Comparison of ENCODE assay signal across 8 cellular contexts in genomic region chr17:1627987-1628855, GRCh38. TPM values are rescaled to one million over a fixed set of nuclear protein-coding genes. Genes with fewer than 3 reads are reported as not detected.
DNase-seq lines count a peak whose midpoint lies in the region; ATAC-seq, FAIRE-seq and TF ChIP-seq lines count a peak whose summit lies in the region.

Gene SLC43A2, minus strand, starts transcription at chr17:1628834. Its CDS starts 960 bp downstream, at chr17:1627874.

- no peaks in the 10 kb centered on the region for H3K36me3 ChIP-seq in MM.1S (replicated peaks; ENCODE audit: insufficient read depth, low read length)
- no peaks in the 10 kb centered on the region for H3K36me3 ChIP-seq in SU-DHL-6 (ENCODE audit: low read length)
- H3K36me3 ChIP-seq in adipocyte (ENCODE audit: control insufficient read depth, insufficient read depth, low read length, severe bottlenecking): no peaks in the 10 kb centered on the region
- no peaks in the 10 kb centered on the region for H3K36me3 ChIP-seq in cardiac muscle cell
- no peaks in the 10 kb centered on the region for H3K36me3 ChIP-seq in pancreas
- H3K36me3 ChIP-seq in thyroid gland: no peaks in the 10 kb centered on the region

- H3F3A ChIP-seq in MM.1S (ENCODE audit: insufficient read depth, low read length) (peaks cover 26% of the 10 kb centered on the region), SU-DHL-6 (ENCODE audit: insufficient read depth) (peaks cover 18% of the 10 kb centered on the region)

- TF ChIP-seq POLR2A in H54 (IDR thresholded peaks at IDR 0.05; ENCODE audit: low read depth, low read length) (no peak; the same call in none of the 2 replicates), thyroid gland (IDR thresholded peaks at IDR 0.05) (no peak)

- H3K4me2 ChIP-seq in MM.1S (ENCODE audit: low read depth, low read length): peak within 1 kb of the TSS; percentile 99
- H3K4me2 ChIP-seq in SU-DHL-6 (ENCODE audit: low read depth, low read length, poor library complexity, severe bottlenecking): peak within 1 kb of the TSS; percentile 85

- FAIRE-seq in H54 (lab: Jason Lieb, UNC): no peak
- FAIRE-seq in pancreas (lab: Jason Lieb, UNC): no peak

- DNase-seq in ELF-1 (ENCODE audit: low read depth, low spot score) (peak; percentile 93), H54 (ENCODE audit: insufficient read length, low spot score) (peak; percentile 95), MM.1S (peak; percentile 87), adipocyte (ENCODE audit: low read depth) (peak; percentile 91), cardiac muscle cell (ENCODE audit: low read depth in 1 of 2, low spot score in 1 of 2) (peak; percentile 82 to 95), pancreas (peak; percentile 71 to 93 (median 82)), thyroid gland (peak; percentile 82 to 83)

- intact Hi-C loops in pancreas (cut with DNase I) (no loop called here), thyroid gland (cut with DNase I) (no loop called here)

- H3K4me1 ChIP-seq in MM.1S (ENCODE audit: low read length): peaks cover 27% of the 10 kb centered on the region
- H3K4me1 ChIP-seq in adipocyte (ENCODE audit: control insufficient read depth, insufficient read depth, low read length): peaks cover 32% of the 10 kb centered on the region
- no peaks in the 10 kb centered on the region for H3K4me1 ChIP-seq in cardiac muscle cell (ENCODE audit: low read depth)
- peaks cover 0 to 5% (median 4%) of the 10 kb centered on the region in 3 donors for H3K4me1 ChIP-seq in pancreas
- peaks cover 15 to 29% of the 10 kb centered on the region in 2 donors for H3K4me1 ChIP-seq in thyroid gland

- H3K79me2 ChIP-seq in MM.1S (ENCODE audit: low read length) (no peaks in the 10 kb centered on the region), SU-DHL-6 (ENCODE audit: insufficient read depth, low read length) (peaks cover 35% of the 10 kb centered on the region)

- H4K20me1 ChIP-seq in MM.1S (ENCODE audit: insufficient read depth, low read length) (no peaks in the 10 kb centered on the region), SU-DHL-6 (ENCODE audit: low read depth, low read length) (no peaks in the 10 kb centered on the region)

- TF ChIP-seq CTCF in MM.1S (IDR thresholded peaks at IDR 0.05; ENCODE audit: low read length): no peak
- TF ChIP-seq CTCF in SU-DHL-6 (IDR thresholded peaks at IDR 0.05; ENCODE audit: insufficient read depth, low read length, poor library complexity, severe bottlenecking): no peak
- TF ChIP-seq CTCF in cardiac muscle cell (IDR thresholded peaks at IDR 0.05; ENCODE audit: low read depth, low read length): no peak
- no peak for TF ChIP-seq CTCF in pancreas (IDR thresholded peaks at IDR 0.05)
- TF ChIP-seq CTCF in thyroid gland (IDR thresholded peaks at IDR 0.05): no peak

- WGBS in pancreas, 2 donors: 0 to 1% methylated on average over 81 to 95 of the region's 95 CpGs
- whole genome bisulfite sequencing in thyroid gland, 2 donors: 0 to 1% methylated on average over 25 to 30 of the region's 95 CpGs

- H3K9ac ChIP-seq in MM.1S (ENCODE audit: low read length) (peak within 1 kb of the TSS; percentile 86), SU-DHL-6 (ENCODE audit: low read length) (peak within 1 kb of the TSS; percentile 81), adipocyte (ENCODE audit: low read length) (peak within 1 kb of the TSS; percentile 90)

- H3K4me3 ChIP-seq in MM.1S (ENCODE audit: low read length) (peak within 1 kb of the TSS; percentile 98), SU-DHL-6 (ENCODE audit: insufficient read depth, low read length, poor library complexity, severe bottlenecking) (peak within 1 kb of the TSS; percentile 79), adipocyte (ENCODE audit: low read length) (peak within 1 kb of the TSS; percentile 92), cardiac muscle cell (peak within 1 kb of the TSS; percentile 63), pancreas (peak within 1 kb of the TSS; percentile 44 to 93 (median 70)), thyroid gland (replicated peaks in 1 of 3) (peak within 1 kb of the TSS; percentile 67 to 78 (median 75))

- H3K9me2 ChIP-seq in MM.1S (replicated peaks; ENCODE audit: insufficient read depth, low read length) (no peaks in the 10 kb centered on the region), SU-DHL-6 (replicated peaks; ENCODE audit: insufficient read depth, low read length) (no peaks in the 10 kb centered on the region)

- H3K27ac ChIP-seq in MM.1S (ENCODE audit: low read length): peak within 1 kb of the TSS; percentile 76
- peak within 1 kb of the TSS; percentile 86 for H3K27ac ChIP-seq in SU-DHL-6 (ENCODE audit: low read depth, low read length)
- peak within 1 kb of the TSS; percentile 24 for H3K27ac ChIP-seq in cardiac muscle cell
- peak within 1 kb of the TSS; percentile 67 to 98 (median 88) for H3K27ac ChIP-seq in pancreas
- H3K27ac ChIP-seq in thyroid gland: peak within 1 kb of the TSS; percentile 86 to 96 (median 95)

- H3K27me3 ChIP-seq in MM.1S (replicated peaks; ENCODE audit: insufficient read depth, low read length): no peaks in the 10 kb centered on the region
- no peaks in the 10 kb centered on the region for H3K27me3 ChIP-seq in SU-DHL-6 (ENCODE audit: low read length)
- H3K27me3 ChIP-seq in adipocyte (replicated peaks; ENCODE audit: control insufficient read depth, insufficient read depth, low read length): no peaks in the 10 kb centered on the region
- no peaks in the 10 kb centered on the region for H3K27me3 ChIP-seq in cardiac muscle cell
- no peaks in the 10 kb centered on the region for H3K27me3 ChIP-seq in pancreas
- no peaks in the 10 kb centered on the region for H3K27me3 ChIP-seq in thyroid gland

- H3K9me3 ChIP-seq in MM.1S (replicated peaks; ENCODE audit: insufficient read depth, low read length) (no peaks in the 10 kb centered on the region), SU-DHL-6 (ENCODE audit: insufficient read depth, low read length) (no peaks in the 10 kb centered on the region), adipocyte (ENCODE audit: control insufficient read depth, low read length) (no peaks in the 10 kb centered on the region), cardiac muscle cell (ENCODE audit: low read depth) (no peaks in the 10 kb centered on the region), pancreas (no peaks in the 10 kb centered on the region), thyroid gland (no peaks in the 10 kb centered on the region)

- ATAC-seq in pancreas: peak; percentile 85 to 91 (median 90)

- H2AFZ ChIP-seq in MM.1S (ENCODE audit: low read length): peak within 1 kb of the TSS; percentile 96
- H2AFZ ChIP-seq in SU-DHL-6 (ENCODE audit: low read depth, low read length, severe bottlenecking): peak within 1 kb of the TSS; percentile 20

RNA-seq across cellular contexts. Expression of gene SLC43A2, which starts in this region (rescaled TPM):
- 3.0 and 5.3 TPM in 2 replicates for total RNA-seq in cardiac muscle cell
- 2.5 and 4.7 TPM in 2 replicates for polyA plus RNA-seq in cardiac muscle cell
- total RNA-seq in pancreas: 10 to 100 TPM in 3 of 6 donors, 1 to 10 TPM in 3; 2.6 to 14.5 (median 7.3) TPM
- 10 to 100 TPM in 1 of 2 donors, 1 to 10 TPM in 1; 9.7 to 10.1 TPM for polyA plus RNA-seq in pancreas
- total RNA-seq in thyroid gland: 10 to 100 TPM; 17.5 to 28.2 (median 23.9) TPM

Comparison
In these comparisons a context has a peak if more than half of its experiments do, and no peak if none do; other contexts are left out.
1. Peak in every context shown above with its lines: DNase-seq, ATAC-seq, H3K4me3 ChIP-seq and H3K27ac ChIP-seq.
2. H3K27ac ChIP-seq: peak in every context shown above with its lines; median percentile 95 in thyroid gland; 88 in pancreas; 86 in SU-DHL-6; 76 in MM.1S; 24 in cardiac muscle cell.